ENCODE assay signal across 8 cellular contexts in the genomic region with DNA sequence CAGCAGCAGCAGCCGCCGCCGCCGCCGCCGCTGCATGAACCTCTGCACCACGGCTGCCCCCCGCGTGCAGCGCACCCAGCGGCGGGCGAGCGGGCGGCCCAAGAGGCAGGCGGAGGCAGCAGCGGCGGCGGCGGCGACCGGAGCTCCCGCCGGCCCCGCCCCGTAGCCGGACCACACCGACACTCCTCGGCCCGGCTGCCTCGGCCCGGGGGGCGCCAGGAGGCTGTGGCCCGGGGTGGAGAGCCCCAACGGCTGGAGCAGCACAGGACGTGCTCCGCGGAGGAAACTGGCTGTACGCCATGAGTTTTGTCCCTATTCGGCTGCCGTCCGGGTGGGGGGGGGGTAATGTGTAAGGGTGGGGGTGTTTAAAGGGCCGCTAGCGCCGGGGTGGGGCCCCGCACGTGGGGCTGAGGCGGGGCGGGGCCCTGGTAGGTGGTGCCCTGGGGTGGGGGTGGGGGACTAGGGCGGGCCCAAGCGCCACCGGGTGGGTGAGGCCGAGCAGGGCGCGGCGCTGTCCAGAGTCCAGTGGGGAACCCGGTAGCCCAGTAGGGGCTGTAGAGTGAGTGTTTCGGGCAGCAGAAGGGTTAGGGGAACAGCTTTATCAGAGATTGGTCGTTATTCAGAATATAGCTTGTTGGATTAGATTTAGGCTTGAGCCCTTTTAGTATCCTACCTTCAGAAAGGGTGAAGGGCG. TPM values are rescaled to one million over a fixed set of nuclear protein-coding genes. Genes with fewer than 3 reads are reported as not detected.
DNase-seq lines count a peak whose midpoint lies in the region; ATAC-seq and TF ChIP-seq lines count a peak whose summit lies in the region.

A gene with protein sequence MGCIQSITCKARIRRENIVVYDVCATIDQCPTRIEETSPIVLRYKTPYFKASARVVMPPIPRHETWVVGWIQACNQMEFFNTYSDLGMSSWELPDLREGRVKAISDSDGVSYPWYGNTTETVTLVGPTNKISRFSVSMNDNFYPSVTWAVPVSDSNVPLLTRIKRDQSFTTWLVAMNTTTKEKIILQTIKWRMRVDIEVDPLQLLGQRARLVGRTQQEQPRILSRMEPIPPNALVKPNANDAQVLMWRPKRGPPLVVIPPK (minus strand): TSS at position 301 of the 694 bp plus-strand sequence. CDS start 753 bp downstream, outside the sequence.

- H3K27me3 ChIP-seq in A673 (replicated peaks; ENCODE audit: insufficient read depth, low read depth, low read length, poor library complexity), result peaks cover 66% of the 10 kb centered on the region
- peaks cover 5% of the 10 kb centered on the region for H3K27me3 ChIP-seq in effector memory CD4-positive, alpha-beta T cell (replicated peaks; ENCODE audit: control insufficient read depth, insufficient read depth, low read length, poor library complexity, severe bottlenecking)

- peaks cover 56% of the 10 kb centered on the region for H3K27me3 Mint-ChIP-seq in activated CD4-positive, alpha-beta memory T cell treated with anti-CD3 and anti-CD28 coated beads, Interleukin-2, amount 10 ng/mL, durations not matched to agents 7 days and 5 days

- POLR2A ChIA-PET in A673 (lab: Charles Lee; ENCODE audit: low non-redundant PET), result no interaction called here
- POLR2A ChIA-PET in activated CD4-positive, alpha-beta memory T cell treated with anti-CD3 and anti-CD28 coated beads, Interleukin-2, amount 10 ng/mL, durations not matched to agents 7 days and 5 days (lab: Charles Lee), result interaction anchor here (1.0 kb wide), 1 partner anchor 323 kb away, joined by 3 read pairs; no protein-coding TSS in a partner anchor

- H3K36me3 Mint-ChIP-seq in activated CD4-positive, alpha-beta memory T cell treated with anti-CD3 and anti-CD28 coated beads, Interleukin-2, amount 10 ng/mL, durations not matched to agents 7 days and 5 days (ENCODE audit: low read depth), result no peaks in the 10 kb centered on the region

- no TSS peak for BruUV-seq in A673 (replicated peaks; lab: Mats Ljungman, UMichigan)

- H3K4me1 Mint-ChIP-seq in activated CD4-positive, alpha-beta memory T cell treated with anti-CD3 and anti-CD28 coated beads, Interleukin-2, amount 10 ng/mL, durations not matched to agents 7 days and 5 days, result peaks cover 10% of the 10 kb centered on the region

- no peaks in the 10 kb centered on the region for H3K9me3 Mint-ChIP-seq in activated CD4-positive, alpha-beta memory T cell treated with anti-CD3 and anti-CD28 coated beads, Interleukin-2, amount 10 ng/mL, durations not matched to agents 7 days and 5 days

- H3K4me3 Mint-ChIP-seq in activated CD4-positive, alpha-beta memory T cell treated with anti-CD3 and anti-CD28 coated beads, Interleukin-2, amount 10 ng/mL, durations not matched to agents 7 days and 5 days, result peak within 1 kb of the TSS; percentile 62

- ATAC-seq in GM18517 (IDR thresholded peaks at IDR 0.05; ENCODE audit: unreplicated experiment) (peak; percentile 24), HG03039 (IDR thresholded peaks at IDR 0.05; ENCODE audit: unreplicated experiment) (peak; percentile 40)

- H3K9me3 ChIP-seq in A673 (ENCODE audit: low read depth, low read length, poor library complexity, severe bottlenecking), result no peaks in the 10 kb centered on the region
- no peaks in the 10 kb centered on the region for H3K9me3 ChIP-seq in effector memory CD4-positive, alpha-beta T cell (ENCODE audit: control insufficient read depth, low read length)

- no peak; the same call in 1 of the 2 replicates for TF ChIP-seq CTCF in A673 (conservative IDR thresholded peaks at IDR 0.05; ENCODE audit: low read depth, low read length)

- peak within 1 kb of the TSS; percentile 58 for H3K4me3 ChIP-seq in A673 (ENCODE audit: low read depth, low read length, poor library complexity, severe bottlenecking)
- H3K4me3 ChIP-seq in effector memory CD4-positive, alpha-beta T cell (ENCODE audit: insufficient read depth, low read depth, low read length, poor library complexity, severe bottlenecking), result peak within 1 kb of the TSS; percentile 41

- H3K4me1 ChIP-seq in A673 (ENCODE audit: insufficient read depth, low read length, poor library complexity, severe bottlenecking), result peaks cover 12% of the 10 kb centered on the region
- H3K4me1 ChIP-seq in effector memory CD4-positive, alpha-beta T cell (ENCODE audit: control insufficient read depth, insufficient read depth, low read length, poor library complexity, severe bottlenecking), result peaks cover 10% of the 10 kb centered on the region

- CTCF ChIA-PET in A673 (lab: Charles Lee), result interaction anchor here (1.6 kb wide), 1 partner anchor 242 kb away, joined by 4 read pairs; no protein-coding TSS in a partner anchor
- CTCF ChIA-PET in activated CD4-positive, alpha-beta memory T cell treated with anti-CD3 and anti-CD28 coated beads, Interleukin-2, amount 10 ng/mL, durations not matched to agents 7 days and 5 days (lab: Charles Lee), result interaction anchor here (1.1 kb wide), 1 partner anchor 312 kb away, joined by 5 read pairs; no protein-coding TSS in a partner anchor

- no peaks in the 10 kb centered on the region for H3K36me3 ChIP-seq in A673 (ENCODE audit: insufficient read depth, low read length, poor library complexity, severe bottlenecking)
- no peaks in the 10 kb centered on the region for H3K36me3 ChIP-seq in effector memory CD4-positive, alpha-beta T cell (ENCODE audit: control insufficient read depth, insufficient read depth, low read length)

- H3K27ac ChIP-seq in A673 (ENCODE audit: low read depth, low read length, poor library complexity, severe bottlenecking), result no peak within 1 kb of the TSS
- no peak within 1 kb of the TSS for H3K27ac ChIP-seq in effector memory CD4-positive, alpha-beta T cell (ENCODE audit: insufficient read depth, low read length, poor library complexity, severe bottlenecking)

- H3K27ac Mint-ChIP-seq in activated CD4-positive, alpha-beta memory T cell treated with anti-CD3 and anti-CD28 coated beads, Interleukin-2, amount 10 ng/mL, durations not matched to agents 7 days and 5 days, result no peak within 1 kb of the TSS

- DNase-seq in A673 (ENCODE audit: low spot score) (peak; percentile 79), NCI-H510A treated with DMSO at 0.1 percent for 48 hours (lab: John Stamatoyannopoulos, UW) (peak; percentile 67), lung microvascular endothelial cell (ENCODE audit: low read depth in 2 of 2) (peak; percentile 50 to 77)
- peak; percentile 58 for DNase-seq in activated CD4-positive, alpha-beta memory T cell treated with anti-CD3 and anti-CD28 coated beads, Interleukin-2, amount 10 ng/mL, durations not matched to agents 7 days and 5 days
- DNase-seq in effector memory CD4-positive, alpha-beta T cell, result peak in 1 of 3 donors; percentile 14
- DNase-seq in stimulated activated CD8-positive, alpha-beta memory T cell treated with anti-CD3 and anti-CD28 coated beads, Interleukin-12 subunit alpha, Interleukin-12 subunit beta, amount 100 ng/mL, for 24 hours (ENCODE audit: extremely low read depth), result peak; percentile 35

- intact Hi-C loops in A673 (cut with micrococcal nuclease; ENCODE audit: unreplicated experiment), result loop anchor here (10.0 kb wide), 1 partner anchor 242 kb away; no protein-coding TSS in a partner anchor

RNA-seq across cellular contexts. Expression of the gene that starts here (rescaled TPM):
- total RNA-seq in A673 (2021) (0.24 and 0.50 TPM in 2 replicates), lung microvascular endothelial cell (under 0.01 and 0.40 TPM in 2 replicates)
- total RNA-seq in activated CD4-positive, alpha-beta memory T cell treated with anti-CD3 and anti-CD28 coated beads, Interleukin-2, amount 10 ng/mL, durations not matched to agents 7 days and 5 days, result under 1 TPM; 0.10 to 0.28 TPM

Comparison
In these comparisons a context has a peak if more than half of its experiments do, and no peak if none do; other contexts are left out.
1. Peak in DNase-seq and H3K4me3 ChIP-seq in A673; RNA of the gene not detected or under 1 TPM.
2. Peak in DNase-seq in activated CD4-positive, alpha-beta memory T cell treated with anti-CD3 and anti-CD28 coated beads, Interleukin-2, amount 10 ng/mL, durations not matched to agents 7 days and 5 days; RNA of the gene not detected or under 1 TPM.
3. Peak in DNase-seq in lung microvascular endothelial cell; RNA of the gene not detected or under 1 TPM.